1 cellular context compared by ENCODE assay signal in genomic region chr5:16418471-16418922, GRCh38.
TF ChIP-seq lines count a peak whose summit lies in the region.

No MANE protein-coding gene starts in this region.

TF ChIP-seq in SK-N-SH, 30 proteins besides CTCF, POLR2A, EP300 and RAD21 (continued from another document):
- no peak for TF ChIP-seq ZBTB33 (IDR thresholded peaks at IDR 0.05; ENCODE audit: borderline replicate concordance, low read depth)
- no peak for TF ChIP-seq RFX5 (IDR thresholded peaks at IDR 0.05; ENCODE audit: low read length)
- TF ChIP-seq TAF1 (IDR thresholded peaks at IDR 0.05; ENCODE audit: borderline replicate concordance, low read depth, low read length) = no peak
- peak; percentile 73 for TF ChIP-seq POLR2AphosphoS5 (IDR thresholded peaks at IDR 0.05; ENCODE audit: low read depth, low read length)
- TF ChIP-seq GABPA (IDR thresholded peaks at IDR 0.05; ENCODE audit: low read depth) = no peak
